Comparison of ENCODE assay signal across 28 cellular contexts in the genomic region with DNA sequence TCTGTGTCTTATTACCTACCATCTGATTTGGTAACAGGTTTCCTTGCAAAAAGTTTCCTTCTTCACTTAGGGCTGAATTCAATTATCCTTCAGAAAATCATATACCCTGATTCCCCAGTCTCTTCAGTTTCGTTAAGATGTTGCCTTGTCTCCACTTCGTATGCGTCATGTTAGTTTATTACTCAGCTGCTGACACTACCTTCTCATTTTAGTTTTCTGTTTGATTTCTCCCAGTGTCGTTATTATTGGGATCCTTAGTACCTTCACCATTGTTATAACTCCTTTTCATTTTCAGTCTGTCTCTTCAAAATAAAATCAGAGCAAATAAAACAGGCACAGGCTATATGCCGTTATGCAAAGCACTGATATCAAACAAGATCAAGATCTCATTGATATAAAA.
A peak's percentile ranks its signal among the peaks of the same experiment; 100 is the strongest.
DNase-seq lines count a peak whose midpoint lies in the region; ATAC-seq and TF ChIP-seq lines count a peak whose summit lies in the region.
"Had no signal": no experiment of that assay in that cellular context is flagged by ENCODE, and none has a peak within 500 bp of the region (broad histone marks: within the 10 kb centered on the region; RNA-seq: fewer than 3 reads in every experiment).

No MANE protein-coding gene starts in this region.

- H3K27ac Mint-ChIP-seq in activated T-cell treated with anti-CD3 and anti-CD28 coated beads, Interleukin-2, amount 50 U/mL, for 24 hours, result no peak overlapping the region
- peak overlapping the region; percentile 7 for H3K27ac Mint-ChIP-seq in CD4-positive, alpha-beta T cell
- peak overlapping the region; percentile 23 to 79 for H3K27ac Mint-ChIP-seq in T-cell
- peak overlapping the region; percentile 11 for H3K27ac Mint-ChIP-seq in activated T-helper 17 cell treated with anti-CD3 and anti-CD28 coated beads, Interleukin-2, amount 50 U/mL, for 72 hours
- H3K27ac Mint-ChIP-seq: GM23338, H9 had no signal

- no peak for TF ChIP-seq POLR2A in lower leg skin (IDR thresholded peaks at IDR 0.05)

- H3K9me3 Mint-ChIP-seq in activated T-cell treated with anti-CD3 and anti-CD28 coated beads, Interleukin-2, amount 50 U/mL, for 4 hours, result no peaks in the 10 kb centered on the region
- no peaks in the 10 kb centered on the region for H3K9me3 Mint-ChIP-seq in activated T-cell treated with anti-CD3 and anti-CD28 coated beads, Interleukin-2, amount 50 U/mL, for 24 hours
- no peaks in the 10 kb centered on the region for H3K9me3 Mint-ChIP-seq in CD4-positive, alpha-beta T cell
- H3K9me3 Mint-ChIP-seq in T-cell, result no peaks in the 10 kb centered on the region
- no peaks in the 10 kb centered on the region for H3K9me3 Mint-ChIP-seq in activated T-helper 17 cell treated with anti-CD3 and anti-CD28 coated beads, Interleukin-2, amount 50 U/mL, for 72 hours
- H3K9me3 Mint-ChIP-seq: GM23338, H9 had no signal

- H3K4me3 Mint-ChIP-seq in activated T-cell treated with anti-CD3 and anti-CD28 coated beads, Interleukin-2, amount 50 U/mL, for 4 hours, result peak overlapping the region; percentile 20
- no peak overlapping the region for H3K4me3 Mint-ChIP-seq in activated T-cell treated with anti-CD3 and anti-CD28 coated beads, Interleukin-2, amount 50 U/mL, for 24 hours
- peak overlapping the region; percentile 13 for H3K4me3 Mint-ChIP-seq in CD4-positive, alpha-beta T cell
- peak overlapping the region in 2 of 3 donors; percentile 10 to 12 for H3K4me3 Mint-ChIP-seq in T-cell
- H3K4me3 Mint-ChIP-seq in activated T-helper 17 cell treated with anti-CD3 and anti-CD28 coated beads, Interleukin-2, amount 50 U/mL, for 72 hours, result peak overlapping the region; percentile 43
- H3K4me3 Mint-ChIP-seq: GM23338, H9 had no signal

- no peak for DNase-seq in activated T-cell treated with anti-CD3 and anti-CD28 coated beads, Interleukin-2, amount 50 U/mL, for 4 hours
- no peak for DNase-seq in activated T-cell treated with anti-CD3 and anti-CD28 coated beads, Interleukin-2, amount 50 U/mL, for 24 hours
- DNase-seq in CD4-positive, alpha-beta T cell, result no peak
- DNase-seq in T-cell, result no peak
- DNase-seq in lower leg skin (ENCODE audit: low spot score in 2 of 2), result no peak
- DNase-seq: COR-L47, DMS79, EL, GDM1, H9, KBM-7, MV-4-11, NCI-H1105, NCI-H1436 treated with DMSO at 0.1 percent for 48 hours, NCI-H1930, NCI-H2107, NCI-H446, NCI-H524 treated with DMSO at 0.1 percent for 48 hours, NCI-H774, PC-9, SJCRH30 had no signal

- 82% methylated on average over 5 of the region's 5 CpGs for WGBS in lower leg skin, 2 donors

- H3K27ac ChIP-seq in CD4-positive, alpha-beta T cell (ENCODE audit: low read depth, low read length), result no peak overlapping the region
- H3K27ac ChIP-seq: PC-9, SJCRH30 had no signal

- no peak overlapping the region for H3K4me3 ChIP-seq in lower leg skin (ENCODE audit: low read depth, poor library complexity, severe bottlenecking)
- H3K4me3 ChIP-seq: GM12878, GM23338, PC-9, SJCRH30 had no signal

- no peaks in the 10 kb centered on the region for H3K27me3 ChIP-seq in CD4-positive, alpha-beta T cell (ENCODE audit: control insufficient read depth, insufficient read depth, low read length)
- H3K27me3 ChIP-seq: SJCRH30 had no signal

- no peak for TF ChIP-seq CTCF in CD4-positive, alpha-beta T cell (IDR thresholded peaks at IDR 0.05)
- no peak for TF ChIP-seq CTCF in lower leg skin (IDR thresholded peaks at IDR 0.05)

- peaks cover 2% of the 10 kb centered on the region for H3K27me3 Mint-ChIP-seq in activated T-cell treated with anti-CD3 and anti-CD28 coated beads, Interleukin-2, amount 50 U/mL, for 4 hours (ENCODE audit: low read depth)
- no peaks in the 10 kb centered on the region for H3K27me3 Mint-ChIP-seq in activated T-cell treated with anti-CD3 and anti-CD28 coated beads, Interleukin-2, amount 50 U/mL, for 24 hours
- H3K27me3 Mint-ChIP-seq in CD4-positive, alpha-beta T cell, result no peaks in the 10 kb centered on the region
- peaks cover 0 to 13% of the 10 kb centered on the region in 2 donors for H3K27me3 Mint-ChIP-seq in T-cell
- no peaks in the 10 kb centered on the region for H3K27me3 Mint-ChIP-seq in activated T-helper 17 cell treated with anti-CD3 and anti-CD28 coated beads, Interleukin-2, amount 50 U/mL, for 72 hours

- no peaks in the 10 kb centered on the region for H3K9me3 ChIP-seq in CD4-positive, alpha-beta T cell (ENCODE audit: control insufficient read depth, low read length)
- H3K9me3 ChIP-seq: SJCRH30 had no signal

- CTCF ChIA-PET in CD4-positive, alpha-beta T cell (lab: Charles Lee), result no interaction called here
- CTCF ChIA-PET in T-cell (lab: Charles Lee), result interaction anchor here in 1 of 2 donors (0.5 to 0.6 kb wide), 2 partner anchors 457 to 479 kb away, joined by 4 to 5 read pairs; no protein-coding TSS in a partner anchor

- intact Hi-C loops in CD4-positive, alpha-beta T cell (cut with DNase I, micrococcal nuclease), result no loop called here
- intact Hi-C loops in lower leg skin (cut with DNase I; ENCODE audit: low total_unique reads), result no loop called here

- peak; percentile 40 to 61 for ATAC-seq in activated T-cell treated with anti-CD3 and anti-CD28 coated beads, Interleukin-2, amount 50 U/mL, for 4 hours
- ATAC-seq in CD4-positive, alpha-beta T cell (ENCODE audit: poor library complexity), result no peak
- ATAC-seq in T-cell (replicated peaks in 1 of 4) (no peak), GM18520 (IDR thresholded peaks at IDR 0.05; ENCODE audit: unreplicated experiment) (no peak), GM21786 (IDR thresholded peaks at IDR 0.05; ENCODE audit: unreplicated experiment) (no peak)
- peak; percentile 97 for ATAC-seq in activated T-helper 17 cell treated with anti-CD3 and anti-CD28 coated beads, Interleukin-2, amount 50 U/mL, for 72 hours (replicated peaks)
- ATAC-seq: GM12878, GM23338, Right ventricle myocardium inferior, SK-N-SH treated with all-trans-retinoic acid at 6 μM for 48 hours had no signal

- H3K36me3 Mint-ChIP-seq in activated T-cell treated with anti-CD3 and anti-CD28 coated beads, Interleukin-2, amount 50 U/mL, for 4 hours (ENCODE audit: insufficient read depth), result no peaks in the 10 kb centered on the region
- H3K36me3 Mint-ChIP-seq in activated T-cell treated with anti-CD3 and anti-CD28 coated beads, Interleukin-2, amount 50 U/mL, for 24 hours (ENCODE audit: low read depth), result no peaks in the 10 kb centered on the region
- no peaks in the 10 kb centered on the region for H3K36me3 Mint-ChIP-seq in CD4-positive, alpha-beta T cell (ENCODE audit: low read depth)
- H3K36me3 Mint-ChIP-seq in T-cell, result no peaks in the 10 kb centered on the region
- no peaks in the 10 kb centered on the region for H3K36me3 Mint-ChIP-seq in activated T-helper 17 cell treated with anti-CD3 and anti-CD28 coated beads, Interleukin-2, amount 50 U/mL, for 72 hours (ENCODE audit: low read depth)

- peaks cover 18% of the 10 kb centered on the region for H3K4me1 Mint-ChIP-seq in activated T-cell treated with anti-CD3 and anti-CD28 coated beads, Interleukin-2, amount 50 U/mL, for 4 hours (ENCODE audit: low read depth)
- peaks cover 15% of the 10 kb centered on the region for H3K4me1 Mint-ChIP-seq in activated T-cell treated with anti-CD3 and anti-CD28 coated beads, Interleukin-2, amount 50 U/mL, for 24 hours (ENCODE audit: low read depth)
- H3K4me1 Mint-ChIP-seq in CD4-positive, alpha-beta T cell (ENCODE audit: low read depth), result peaks cover 13% of the 10 kb centered on the region
- H3K4me1 Mint-ChIP-seq in T-cell, result peaks cover 14 to 18% (median 17%) of the 10 kb centered on the region in 3 donors
- H3K4me1 Mint-ChIP-seq in activated T-helper 17 cell treated with anti-CD3 and anti-CD28 coated beads, Interleukin-2, amount 50 U/mL, for 72 hours, result peaks cover 7% of the 10 kb centered on the region

- POLR2A ChIA-PET in CD4-positive, alpha-beta T cell (lab: Charles Lee), result interaction anchor here (0.9 kb wide), 1 partner anchor 16 kb away, joined by 3 read pairs; no protein-coding TSS in a partner anchor
- POLR2A ChIA-PET in T-cell (lab: Charles Lee), result no interaction called here

Comparison
In these comparisons a context has a peak if more than half of its experiments do, and no peak if none do; other contexts are left out.
1. ATAC-seq: peak in activated T-cell treated with anti-CD3 and anti-CD28 coated beads, Interleukin-2, amount 50 U/mL, for 4 hours (2 of 2) and activated T-helper 17 cell treated with anti-CD3 and anti-CD28 coated beads, Interleukin-2, amount 50 U/mL, for 72 hours (single experiment); none in CD4-positive, alpha-beta T cell (single experiment), T-cell (0 of 4), GM18520 (single experiment) and GM21786 (single experiment).